In genomic region chr16:81449899-81450608, GRCh38 we compare ENCODE assay signal across 19 cellular contexts. TPM values are rescaled to one million over a fixed set of nuclear protein-coding genes. Genes with fewer than 3 reads are reported as not detected.
DNase-seq lines count a peak whose midpoint lies in the region; ATAC-seq, FAIRE-seq and TF ChIP-seq lines count a peak whose summit lies in the region.
"Had no signal": no experiment of that assay in that cellular context is flagged by ENCODE, and none has a peak within 500 bp of the region (broad histone marks: within the 10 kb centered on the region; RNA-seq: fewer than 3 reads in every experiment).

No MANE protein-coding gene starts in this region.

- H3K9ac ChIP-seq in HepG2 (ENCODE audit: insufficient read depth, low read depth, low read length), result peak overlapping the region; percentile 92
- H3K9ac ChIP-seq in kidney (ENCODE audit: low read length in 2 of 2), result peak overlapping the region in 1 of 2 donors; percentile 10

- TF ChIP-seq CTCF in HepG2 (CRISPR knock-in tag; IDR thresholded peaks at IDR 0.05) (no peak), right lobe of liver (IDR thresholded peaks at IDR 0.05) (no peak), activated B cell treated with CpG ODN at 0.5 μM for 24 hours (IDR thresholded peaks at IDR 0.05) (no peak), kidney (IDR thresholded peaks at IDR 0.05; ENCODE audit: borderline replicate concordance, extremely low read depth, insufficient read depth) (no peak)

- no peak for FAIRE-seq in HepG2 (lab: Jason Lieb, UNC)
- no peak for FAIRE-seq in kidney (lab: Jason Lieb, UNC)
- FAIRE-seq: GM18507, pancreas had no signal

- no peaks in the 10 kb centered on the region; a peak in 1 of 5 replicates for H3K27me3 ChIP-seq in HepG2 (ENCODE audit: control insufficient read depth in 1 of 2, insufficient read depth in 2 of 2, low read length in 2 of 2)
- no peaks in the 10 kb centered on the region for H3K27me3 ChIP-seq in right lobe of liver
- H3K27me3 ChIP-seq: gastrocnemius medialis, pancreas, SJCRH30, upper lobe of left lung had no signal

- H3K27ac ChIP-seq in HepG2 (ENCODE audit: extremely low read length, insufficient read depth, low read length) (peak overlapping the region; percentile 89), right lobe of liver (peak overlapping the region in 1 of 3 donors; percentile 96), kidney (ENCODE audit: low read depth in 2 of 2, low read length in 2 of 2) (peak overlapping the region; percentile 53 to 85)
- H3K27ac ChIP-seq: gastrocnemius medialis, SJCRH30 had no signal

- H3K9me3 ChIP-seq in HepG2 (ENCODE audit: low read length) (no peaks in the 10 kb centered on the region), right lobe of liver (no peaks in the 10 kb centered on the region), kidney (ENCODE audit: control insufficient read depth in 1 of 2, low read length in 2 of 2) (no peaks in the 10 kb centered on the region)
- H3K9me3 ChIP-seq: gastrocnemius medialis, pancreas, SJCRH30, upper lobe of left lung had no signal

- no peak overlapping the region for H3K4me3 Mint-ChIP-seq in activated B cell treated with CpG ODN at 0.5 μM for 24 hours
- H3K4me3 Mint-ChIP-seq: activated CD4-positive, alpha-beta T cell treated with anti-CD3 and anti-CD28 coated beads, Interleukin-2, amount 10 ng/mL, durations not matched to agents 7 days and 5 days; stimulated activated naive B cell treated with anti-CD40 and anti-IgM and Interleukin-4, amounts not matched to agents 10 μg/mL and 1 μg/mL and 100 μg/mL, for 72 hours had no signal

- peaks cover 91% of the 10 kb centered on the region for H3K4me1 Mint-ChIP-seq in activated B cell treated with CpG ODN at 0.5 μM for 24 hours

- in situ Hi-C loops in HepG2 (cut with HindIII; ENCODE audit: extremely low pct_ligation_motif_present, low pct_unique_long_range_greater_than_20kb), result no loop called here

- TF ChIP-seq EP300 in HepG2 (IDR thresholded peaks at IDR 0.05; ENCODE audit: low read depth in 2 of 2, low read length in 2 of 2) (no peak), HepG2 (CRISPR knock-in tag; IDR thresholded peaks at IDR 0.05; ENCODE audit: borderline replicate concordance) (no peak)

- ATAC-seq in HepG2, result no peak
- ATAC-seq in right lobe of liver, result no peak
- no peak for ATAC-seq in activated B cell treated with CpG ODN at 0.5 μM for 24 hours (ENCODE audit: low read depth)
- no peak for ATAC-seq in GM19397 (IDR thresholded peaks at IDR 0.05; ENCODE audit: unreplicated experiment)
- ATAC-seq in GM21717 (IDR thresholded peaks at IDR 0.05; ENCODE audit: unreplicated experiment), result no peak
- ATAC-seq: gastrocnemius medialis; pancreas; stimulated activated naive B cell treated with anti-CD40 and anti-IgM and Interleukin-4, amounts not matched to agents 10 μg/mL and 1 μg/mL and 100 μg/mL, for 72 hours had no signal

- TF ChIP-seq RAD21 in HepG2 (CRISPR knock-in tag; IDR thresholded peaks at IDR 0.05), result no peak

- BruUV-seq in HepG2 (replicated peaks; lab: Mats Ljungman, UMichigan), result no TSS peak

- peak overlapping the region; percentile 30 for H3K27ac Mint-ChIP-seq in activated B cell treated with CpG ODN at 0.5 μM for 24 hours
- H3K27ac Mint-ChIP-seq: stimulated activated naive B cell treated with anti-CD40 and anti-IgM and Interleukin-4, amounts not matched to agents 10 μg/mL and 1 μg/mL and 100 μg/mL, for 72 hours had no signal

- DNase-seq in HepG2 (ENCODE audit: low spot score) (no peak), right lobe of liver (no peak), activated B cell treated with CpG ODN at 0.5 μM for 24 hours (no peak), kidney (peak; percentile 62), glomerular visceral epithelial cell (ENCODE audit: extremely low spot score) (no peak), DMS53 treated with DMSO at 0.1 percent for 48 hours (lab: John Stamatoyannopoulos, UW; ENCODE audit: unreplicated experiment) (no peak)
- DNase-seq: activated CD4-positive, alpha-beta T cell treated with anti-CD3 and anti-CD28 coated beads, Interleukin-2, amount 10 ng/mL, durations not matched to agents 7 days and 5 days; amygdala; gastrocnemius medialis; KG1; NCI-H2227 treated with DMSO at 0.1 percent for 48 hours; SJCRH30; stimulated activated naive B cell treated with anti-CD40 and anti-IgM and Interleukin-4, amounts not matched to agents 10 μg/mL and 1 μg/mL and 100 μg/mL, for 72 hours; upper lobe of left lung had no signal

- H3K4me1 ChIP-seq in HepG2 (ENCODE audit: insufficient read depth, low read length), result peaks cover 65% of the 10 kb centered on the region
- H3K4me1 ChIP-seq in right lobe of liver, result peaks cover 0 to 80% (median 42%) of the 10 kb centered on the region in 4 donors
- peaks cover 49 to 65% of the 10 kb centered on the region in 2 donors for H3K4me1 ChIP-seq in kidney (ENCODE audit: control insufficient read depth in 1 of 2, insufficient read depth in 1 of 2, low read depth in 1 of 2, low read length in 2 of 2)
- H3K4me1 ChIP-seq: SJCRH30 had no signal

- peaks cover 30% of the 10 kb centered on the region; the same call in 1 of the 2 replicates for H4K20me1 ChIP-seq in HepG2 (ENCODE audit: insufficient read depth, low read length)

- H3K27me3 Mint-ChIP-seq in activated B cell treated with CpG ODN at 0.5 μM for 24 hours, result no peaks in the 10 kb centered on the region
- H3K27me3 Mint-ChIP-seq: activated CD4-positive, alpha-beta T cell treated with anti-CD3 and anti-CD28 coated beads, Interleukin-2, amount 10 ng/mL, durations not matched to agents 7 days and 5 days; stimulated activated naive B cell treated with anti-CD40 and anti-IgM and Interleukin-4, amounts not matched to agents 10 μg/mL and 1 μg/mL and 100 μg/mL, for 72 hours had no signal

- H3K36me3 ChIP-seq in HepG2 (replicated peaks in 1 of 2; ENCODE audit: control insufficient read depth in 1 of 2, insufficient read depth in 2 of 2, low read length in 2 of 2) (peaks cover 1 to 4% of the 10 kb centered on the region in 2 experiments; a peak in 2 of 5 replicates), right lobe of liver (no peaks in the 10 kb centered on the region), kidney (ENCODE audit: control insufficient read depth in 1 of 2, insufficient read depth in 2 of 2, low read length in 2 of 2) (no peaks in the 10 kb centered on the region)
- H3K36me3 ChIP-seq: gastrocnemius medialis, pancreas, SJCRH30, upper lobe of left lung had no signal

- peaks cover 97% of the 10 kb centered on the region for H3K79me2 ChIP-seq in HepG2 (ENCODE audit: insufficient read depth, low read length)

- peak in 1 of 2 experiments; percentile 30; a peak in 1 of 4 replicates for TF ChIP-seq POLR2A in HepG2 (IDR thresholded peaks at IDR 0.05; ENCODE audit: insufficient read depth in 1 of 2, low read depth in 2 of 2, low read length in 2 of 2)
- no peak for TF ChIP-seq POLR2A in right lobe of liver (IDR thresholded peaks at IDR 0.05)

- H3K4me2 ChIP-seq in HepG2 (ENCODE audit: low read depth, low read length), result peak overlapping the region; percentile 97

- intact Hi-C loops in HepG2 (cut with micrococcal nuclease; ENCODE audit: unreplicated experiment), result loop anchor here (2.0 kb wide), 1 partner anchor 85 kb away; no protein-coding TSS in a partner anchor
- intact Hi-C loops in right lobe of liver (cut with DNase I), result loop anchor here in 1 of 2 donors (10.0 kb wide), 1 partner anchor 85 kb away; no protein-coding TSS in a partner anchor
- intact Hi-C loops in activated B cell treated with CpG ODN at 0.5 μM for 24 hours (cut with micrococcal nuclease), result no loop called here
- intact Hi-C loops in kidney (cut with DNase I), result no loop called here

- H2AFZ ChIP-seq in HepG2 (ENCODE audit: low read length), result no peak overlapping the region

- POLR2A ChIA-PET in HepG2 (lab: Yijun Ruan, JAX), result interaction anchor here (0.9 to 5.9 kb wide), 6 partner anchors 9 to 100 kb away, joined by 3 to 61 read pairs (median 18); no protein-coding TSS in a partner anchor
- POLR2A ChIA-PET in activated B cell treated with CpG ODN at 0.5 μM for 24 hours (lab: Charles Lee), result interaction anchor here (0.7 to 12.2 kb wide), 5 partner anchors 11 to 52 kb away, joined by 3 to 134 read pairs (median 4); no protein-coding TSS in a partner anchor

- CTCF ChIA-PET in HepG2 (lab: Yijun Ruan, JAX; ENCODE audit: low intra/inter-chr PET ratio, low total read pairs), result no interaction called here
- CTCF ChIA-PET in activated B cell treated with CpG ODN at 0.5 μM for 24 hours (lab: Charles Lee), result interaction anchor here (1.1 kb wide), 1 partner anchor 56 kb away, joined by 3 read pairs; no protein-coding TSS in a partner anchor

- 96% methylated on average over 5 of the region's 7 CpGs for WGBS in HepG2 (ENCODE audit: low lambda C conversion rate)
- 60% methylated on average over 2 of the region's 7 CpGs for WGBS in right lobe of liver (ENCODE audit: insufficient coverage, low coverage, low lambda C conversion rate, missing lambda C conversion rate)

- H3K9me3 Mint-ChIP-seq in activated B cell treated with CpG ODN at 0.5 μM for 24 hours, result peaks cover 6% of the 10 kb centered on the region

- H3K4me3 ChIP-seq in HepG2 (replicated peaks in 1 of 3; ENCODE audit: insufficient read depth in 1 of 3, low read depth in 2 of 3, low read length in 3 of 3) (peak overlapping the region in 1 of 3 experiments; percentile 20; a peak in 2 of 6 replicates), right lobe of liver (no peak overlapping the region), kidney (ENCODE audit: low read length in 2 of 2) (peak overlapping the region in 1 of 2 donors; percentile 15)
- H3K4me3 ChIP-seq: gastrocnemius medialis, pancreas, SJCRH30, skin epidermis, upper lobe of left lung had no signal

- peaks cover 33% of the 10 kb centered on the region for H3K36me3 Mint-ChIP-seq in activated B cell treated with CpG ODN at 0.5 μM for 24 hours (ENCODE audit: low read depth)

RNA-seq across cellular contexts. Expression of gene CMIP, which starts 5.4 kb away (rescaled TPM):
- 10.9 and 21.7 TPM in 2 replicates for total RNA-seq in HepG2 (2016; rRNA removed; fragmentation: Illumina TruSeq; extraction: Trizol)
- 3.5 and 4.6 TPM in 2 replicates for total RNA-seq in HepG2 (2016; cell fraction: cytosol; rRNA removed; fragmentation: Illumina TruSeq; extraction: Trizol; ENCODE audit: low read depth)
- total RNA-seq in HepG2 (2016; cell fraction: insoluble cytoplasmic fraction; rRNA removed; fragmentation: Illumina TruSeq; extraction: Trizol), result 11.5 and 15.7 TPM in 2 replicates
- 13.0 and 15.9 TPM in 2 replicates for total RNA-seq in HepG2 (2016; cell fraction: membrane; rRNA removed; fragmentation: Illumina TruSeq; extraction: Trizol)
- total RNA-seq in HepG2 (2016; cell fraction: nucleus; rRNA removed; fragmentation: Illumina TruSeq; extraction: Trizol), result 23.3 and 29.3 TPM in 2 replicates
- 18.1 and 22.0 TPM in 2 replicates for polyA plus RNA-seq in HepG2 (2011; rRNA removed)
- 17.3 and 20.7 TPM in 2 replicates for polyA plus RNA-seq in HepG2 (2011; cell fraction: cytosol; rRNA removed)
- polyA plus RNA-seq in HepG2 (2011; cell fraction: nucleus; rRNA removed), result 77.4 and 83.2 TPM in 2 replicates
- 74.4 and 83.5 TPM in 2 replicates for polyA plus RNA-seq in HepG2 (2012)
- 3.4 and 3.8 TPM in 2 replicates for polyA plus RNA-seq in HepG2 (2016; cell fraction: cytosol; fragmentation: Illumina TruSeq; extraction: Trizol; ENCODE audit: low read depth)
- 29.7 and 48.6 TPM in 2 replicates for polyA plus RNA-seq in HepG2 (2016; cell fraction: insoluble cytoplasmic fraction; fragmentation: Illumina TruSeq; extraction: Trizol; ENCODE audit: low read depth)
- polyA plus RNA-seq in HepG2 (2016; cell fraction: membrane; fragmentation: Illumina TruSeq; extraction: Trizol; ENCODE audit: low read depth), result 14.8 and 16.9 TPM in 2 replicates
- polyA plus RNA-seq in HepG2 (2016; cell fraction: nucleus; fragmentation: Illumina TruSeq; extraction: Trizol; ENCODE audit: insufficient read depth, low read depth), result 51.1 and 51.2 TPM in 2 replicates
- polyA minus RNA-seq in HepG2 (2011; rRNA and poly(A)+ RNA removed; ENCODE audit: low replicate concordance), result 16.6 and 71.5 TPM in 2 replicates
- 60.8 and 68.8 TPM in 2 replicates for polyA minus RNA-seq in HepG2 (2011; cell fraction: cytosol; rRNA and poly(A)+ RNA removed)
- 61.9 and 63.1 TPM in 2 replicates for polyA minus RNA-seq in HepG2 (2011; cell fraction: nucleus; rRNA and poly(A)+ RNA removed)
- 10 to 100 TPM; 12.2 to 23.0 (median 16.5) TPM for total RNA-seq in right lobe of liver
- 62.4 and 76.3 TPM in 2 replicates for total RNA-seq in activated B cell treated with CpG ODN at 0.5 μM for 24 hours
- 65.7 TPM for total RNA-seq in kidney
- polyA plus RNA-seq in kidney (ENCODE audit: insufficient read depth, low read depth, low replicate concordance), result 16.6 TPM
